ENCODE assay signal across 1 cellular context in genomic region chr1:16440480-16441311, GRCh38.
A peak's percentile ranks its signal among the peaks of the same experiment; 100 is the strongest.
TF ChIP-seq lines count a peak whose summit lies in the region.

Gene NECAP2, plus strand, starts transcription at chr1:16440724. Its CDS starts 38 bp downstream, at chr1:16440762.

TF ChIP-seq in HepG2, 621 proteins besides CTCF, POLR2A, EP300 and RAD21 (continued from another document and continues in another):
- TF ChIP-seq ZBTB40 (IDR thresholded peaks at IDR 0.05) (peak; percentile 28; the same call in 1 of the 2 replicates), ZBTB40 (CRISPR knock-in tag; IDR thresholded peaks at IDR 0.05) (peak; percentile 72; the same call in 1 of the 2 replicates), RNF219 (CRISPR knock-in tag; IDR thresholded peaks at IDR 0.05) (no peak), RBAK (CRISPR knock-in tag; IDR thresholded peaks at IDR 0.05) (no peak), ZNF704 (CRISPR knock-in tag; IDR thresholded peaks at IDR 0.05; ENCODE audit: borderline replicate concordance) (0 out of 2 replicates have a peak, but pooled peaks have one; percentile 64), GTF2F1 (IDR thresholded peaks at IDR 0.05; ENCODE audit: low read length) (no peak), TCF7 (IDR thresholded peaks at IDR 0.05; ENCODE audit: low read depth) (no peak), ZNF703 (CRISPR knock-in tag; IDR thresholded peaks at IDR 0.05; ENCODE audit: borderline replicate concordance) (no peak; the same call in 1 of the 2 replicates), SP4 (CRISPR knock-in tag; IDR thresholded peaks at IDR 0.05) (peak; percentile 59; the same call in 1 of the 2 replicates), ZNF589 (CRISPR knock-in tag; conservative IDR thresholded peaks at IDR 0.05) (peak; percentile 83; the same call in 1 of the 2 replicates), THRA (CRISPR knock-in tag; IDR thresholded peaks at IDR 0.05; ENCODE audit: borderline replicate concordance) (peak; percentile 65; the same call in 1 of the 2 replicates), FOXO1 (CRISPR knock-in tag; IDR thresholded peaks at IDR 0.05) (0 out of 2 replicates have a peak, but pooled peaks have one; percentile 73), ZNF432 (CRISPR knock-in tag; IDR thresholded peaks at IDR 0.05; ENCODE audit: borderline replicate concordance) (no peak), ZMYM3 (CRISPR knock-in tag; IDR thresholded peaks at IDR 0.05) (peak; percentile 72; the same call in 1 of the 2 replicates), ZNF790 (CRISPR knock-in tag; IDR thresholded peaks at IDR 0.05; ENCODE audit: borderline replicate concordance) (no peak; the same call in 1 of the 2 replicates), NFKBIZ (CRISPR knock-in tag; IDR thresholded peaks at IDR 0.05) (peak; percentile 64; the same call in 1 of the 2 replicates), HNRNPK (IDR thresholded peaks at IDR 0.05; ENCODE audit: low read depth, low read length, poor library complexity, severe bottlenecking) (no peak), MZF1 (CRISPR knock-in tag; IDR thresholded peaks at IDR 0.05; ENCODE audit: borderline replicate concordance) (peak; percentile 60; the same call in 1 of the 2 replicates), ZFP37 (CRISPR knock-in tag; IDR thresholded peaks at IDR 0.05; ENCODE audit: borderline replicate concordance) (0 out of 2 replicates have a peak, but pooled peaks have one; percentile 71), UBTF (CRISPR knock-in tag; IDR thresholded peaks at IDR 0.05) (peak; percentile 81), MXD4 (CRISPR knock-in tag; IDR thresholded peaks at IDR 0.05) (peak; percentile 87), MED1 (CRISPR knock-in tag; IDR thresholded peaks at IDR 0.05) (peak; percentile 84), MAX (IDR thresholded peaks at IDR 0.05) (peak; percentile 97), ATF7-NPFF (CRISPR knock-in tag; IDR thresholded peaks at IDR 0.05; ENCODE audit: low read depth) (no peak; the same call in 1 of the 2 replicates), HOXA7 (CRISPR knock-in tag; IDR thresholded peaks at IDR 0.05) (no peak), ZNF264 (CRISPR knock-in tag; IDR thresholded peaks at IDR 0.05) (0 out of 2 replicates have a peak, but pooled peaks have one; percentile 33), HCFC1 (IDR thresholded peaks at IDR 0.05; ENCODE audit: low read depth, low read length) (peak; percentile 59; the same call in 1 of the 2 replicates), ZNF234 (CRISPR knock-in tag; conservative IDR thresholded peaks at IDR 0.05) (no peak), ZNF18 (CRISPR knock-in tag; IDR thresholded peaks at IDR 0.05; ENCODE audit: insufficient replicate concordance) (peak; percentile 69), RXRA (CRISPR knock-in tag; IDR thresholded peaks at IDR 0.05) (peak; percentile 72; the same call in 1 of the 2 replicates), RERE (CRISPR knock-in tag; IDR thresholded peaks at IDR 0.05; ENCODE audit: low read depth) (peak; percentile 12; the same call in 1 of the 2 replicates), ZFP90 (CRISPR knock-in tag; IDR thresholded peaks at IDR 0.05; ENCODE audit: borderline replicate concordance) (peak; percentile 61; the same call in 1 of the 2 replicates)
